ENCODE assay signal across 18 cellular contexts in the genomic region with DNA sequence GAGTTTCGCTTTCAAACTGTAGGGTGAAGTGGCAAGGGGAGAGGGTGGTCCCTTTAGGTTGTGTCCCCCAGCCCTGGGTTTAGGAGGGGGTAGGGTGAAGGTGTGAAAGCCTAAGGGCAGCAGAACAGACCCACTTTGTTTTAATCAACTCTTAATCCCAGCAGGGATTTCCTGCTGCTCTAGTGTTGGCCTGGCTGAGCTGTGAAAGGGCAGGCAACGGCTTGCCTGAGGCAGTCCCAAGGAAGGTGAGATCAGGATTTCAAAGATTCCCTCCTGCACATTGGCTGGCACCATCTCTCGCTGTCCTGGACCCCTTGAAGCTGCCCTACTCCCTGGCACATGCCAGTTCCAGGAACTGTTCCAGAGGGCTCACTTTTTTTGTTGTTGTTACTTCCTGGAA.
DNase-seq lines count a peak whose midpoint lies in the region; ATAC-seq and TF ChIP-seq lines count a peak whose summit lies in the region.
"Had no signal": no experiment of that assay in that cellular context is flagged by ENCODE, and none has a peak within 500 bp of the region (broad histone marks: within the 10 kb centered on the region; RNA-seq: fewer than 3 reads in every experiment).

No MANE protein-coding gene starts in this region.

- TF ChIP-seq RAD21 in SK-N-SH (IDR thresholded peaks at IDR 0.05; ENCODE audit: low read length), result no peak

- peaks cover 16% of the 10 kb centered on the region for H3K27me3 Mint-ChIP-seq in activated naive CD8-positive, alpha-beta T cell treated with anti-CD3 and anti-CD28 coated beads for 36 hours

- peak; percentile 4 for DNase-seq in NCI-H82 (lab: John Stamatoyannopoulos, UW)
- no peak for DNase-seq in NCI-H82 treated with DMSO at 0.1 percent for 48 hours (lab: John Stamatoyannopoulos, UW; ENCODE audit: unreplicated experiment)
- peak; percentile 49 for DNase-seq in SK-MEL-5 (ENCODE audit: low read depth, low spot score)
- DNase-seq in epithelial cell of esophagus (ENCODE audit: low read depth), result peak; percentile 26
- no peak for DNase-seq in HT-29 (ENCODE audit: low spot score)
- DNase-seq in activated naive CD8-positive, alpha-beta T cell treated with anti-CD3 and anti-CD28 coated beads for 36 hours, result no peak
- no peak for DNase-seq in SK-N-SH
- DNase-seq: EL, GM23248, Karpas-422, NCI-H1694, NCI-H2081, NCI-H446 treated with DMSO at 0.1 percent for 48 hours, Peyer's patch, SJCRH30 had no signal

- H3K9me2 ChIP-seq in SK-N-SH, result no peaks in the 10 kb centered on the region

- H3K4me1 Mint-ChIP-seq in activated naive CD8-positive, alpha-beta T cell treated with anti-CD3 and anti-CD28 coated beads for 36 hours, result no peaks in the 10 kb centered on the region

- H3K27ac ChIP-seq in SK-N-SH (ENCODE audit: low read depth in 2 of 2, low read length in 1 of 2), result no peak overlapping the region
- H3K27ac ChIP-seq: C4-2B, GM23248, Peyer's patch, SJCRH30 had no signal

- H3K9ac ChIP-seq in SK-N-SH, result no peak overlapping the region
- H3K9ac ChIP-seq: GM23248 had no signal

- no peak overlapping the region for H3K4me3 Mint-ChIP-seq in activated naive CD8-positive, alpha-beta T cell treated with anti-CD3 and anti-CD28 coated beads for 36 hours

- no peak overlapping the region for H2AFZ ChIP-seq in SK-N-SH (ENCODE audit: low read depth)
- H2AFZ ChIP-seq: GM23248 had no signal

- no peaks in the 10 kb centered on the region for H3K79me2 ChIP-seq in SK-N-SH (ENCODE audit: insufficient read depth)

- POLR2A ChIA-PET in SK-N-SH (lab: Yijun Ruan, JAX), result no interaction called here

- H3K4me3 ChIP-seq in epithelial cell of esophagus (ENCODE audit: low read length), result no peak overlapping the region
- H3K4me3 ChIP-seq in SK-N-SH (ENCODE audit: low read depth in 2 of 2, low read length in 1 of 2), result no peak overlapping the region
- H3K4me3 ChIP-seq: GM12878, GM23248, Peyer's patch, SJCRH30 had no signal

- no peaks in the 10 kb centered on the region for H3K27me3 ChIP-seq in SK-N-SH (ENCODE audit: insufficient read depth)
- H3K27me3 ChIP-seq: Peyer's patch, SJCRH30 had no signal

- H3K36me3 ChIP-seq in SK-N-SH (replicated peaks in 1 of 2; ENCODE audit: control insufficient read depth in 1 of 2, insufficient read depth in 2 of 2, low read length in 1 of 2), result no peaks in the 10 kb centered on the region
- H3K36me3 ChIP-seq: Peyer's patch, SJCRH30 had no signal

- ATAC-seq in GM18867 (IDR thresholded peaks at IDR 0.05; ENCODE audit: unreplicated experiment), result no peak
- ATAC-seq: GM12878 had no signal

- TF ChIP-seq EP300 in SK-N-SH (IDR thresholded peaks at IDR 0.05; ENCODE audit: borderline replicate concordance in 1 of 2, low read depth in 1 of 2, low read length in 1 of 2), result no peak

- H3K27ac Mint-ChIP-seq in activated naive CD8-positive, alpha-beta T cell treated with anti-CD3 and anti-CD28 coated beads for 36 hours, result no peak overlapping the region

- WGBS in SK-N-SH (ENCODE audit: low lambda C conversion rate), result 10% methylated on average over 3 of the region's 3 CpGs

- no peak for TF ChIP-seq CTCF in epithelial cell of esophagus (IDR thresholded peaks at IDR 0.05; ENCODE audit: insufficient read depth, low read depth, low read length, missing control alignments)
- TF ChIP-seq CTCF in SK-N-SH (IDR thresholded peaks at IDR 0.05), result no peak

- peaks cover 0 to 13% of the 10 kb centered on the region in 2 experiments; a peak in 2 of 4 replicates for H3K4me1 ChIP-seq in SK-N-SH (ENCODE audit: control insufficient read depth in 1 of 2, insufficient read depth in 2 of 2, low read depth in 1 of 2, low read length in 1 of 2)
- H3K4me1 ChIP-seq: Peyer's patch, SJCRH30 had no signal

- H3F3A ChIP-seq in SK-N-SH (replicated peaks; ENCODE audit: insufficient read depth), result no peaks in the 10 kb centered on the region

- no peaks in the 10 kb centered on the region for H4K20me1 ChIP-seq in SK-N-SH (ENCODE audit: insufficient read depth)

- H3K9me3 Mint-ChIP-seq in activated naive CD8-positive, alpha-beta T cell treated with anti-CD3 and anti-CD28 coated beads for 36 hours, result peaks cover 4% of the 10 kb centered on the region

- no peak overlapping the region for H3K4me2 ChIP-seq in SK-N-SH

- CTCF ChIA-PET in SK-N-SH (lab: Yijun Ruan, JAX), result no interaction called here

- no peaks in the 10 kb centered on the region for H3K36me3 Mint-ChIP-seq in activated naive CD8-positive, alpha-beta T cell treated with anti-CD3 and anti-CD28 coated beads for 36 hours

- no peaks in the 10 kb centered on the region for H3K9me3 ChIP-seq in SK-N-SH
- H3K9me3 ChIP-seq: Peyer's patch, SJCRH30 had no signal

- in situ Hi-C loops in SK-MEL-5 (cut with HindIII; ENCODE audit: low pct_unique_long_range_greater_than_20kb, low sequenced_read_pairs), result no loop called here

TF ChIP-seq in SK-N-SH, 30 proteins besides CTCF, POLR2A, EP300 and RAD21:
- no peak for TF ChIP-seq EZH2phosphoT487 (IDR thresholded peaks at IDR 0.05; ENCODE audit: borderline replicate concordance, low read depth)

Comparison
In these comparisons a context has a peak if more than half of its experiments do, and no peak if none do; other contexts are left out.
1. DNase-seq: peak in NCI-H82 (single experiment), SK-MEL-5 (single experiment) and epithelial cell of esophagus (single experiment); none in NCI-H82 treated with DMSO at 0.1 percent for 48 hours (single experiment), HT-29 (single experiment), activated naive CD8-positive, alpha-beta T cell treated with anti-CD3 and anti-CD28 coated beads for 36 hours (single experiment) and SK-N-SH (single experiment).